In genomic region chr11:70707821-70708220, GRCh38 we compare ENCODE assay signal across 17 cellular contexts.
DNase-seq lines count a peak whose midpoint lies in the region; ATAC-seq and TF ChIP-seq lines count a peak whose summit lies in the region.
"Had no signal": no experiment of that assay in that cellular context is flagged by ENCODE, and none has a peak within 500 bp of the region (broad histone marks: within the 10 kb centered on the region; RNA-seq: fewer than 3 reads in every experiment).

No MANE protein-coding gene starts in this region.

- DNase-seq in Right ventricle myocardium inferior (ENCODE audit: missing footprints): peak; percentile 44
- DNase-seq in right cardiac atrium: no peak
- peak; percentile 66 for DNase-seq in posterior vena cava (ENCODE audit: low spot score)
- peak; percentile 48 for DNase-seq in upper lobe of right lung
- DNase-seq: AML-193; Caco-2; CD4-positive, alpha-beta T cell; GOT3; H7; HFFc6 had no signal

- no peak for ATAC-seq in Right ventricle myocardium inferior
- ATAC-seq in right cardiac atrium: no peak
- ATAC-seq in upper lobe of right lung: no peak
- no peak for ATAC-seq in HG03354 (IDR thresholded peaks at IDR 0.05; ENCODE audit: poor library complexity, severe bottlenecking, unreplicated experiment)
- no peak for ATAC-seq in GM18867 (IDR thresholded peaks at IDR 0.05; ENCODE audit: unreplicated experiment)
- no peak for ATAC-seq in GM21825 (IDR thresholded peaks at IDR 0.05; ENCODE audit: unreplicated experiment)
- ATAC-seq: A549, HCT116 had no signal

- H3K4me3 ChIP-seq in right cardiac atrium (ENCODE audit: low read length): no peak overlapping the region
- H3K4me3 ChIP-seq in upper lobe of right lung: no peak overlapping the region
- H3K4me3 ChIP-seq: A549 had no signal

- H3K4me1 ChIP-seq in right cardiac atrium (ENCODE audit: control insufficient read depth, insufficient read depth, low read length) (no peaks in the 10 kb centered on the region), upper lobe of right lung (no peaks in the 10 kb centered on the region)
- H3K4me1 ChIP-seq: A549 had no signal

- WGBS in right cardiac atrium: 88% methylated on average over 6 of the region's 6 CpGs

- intact Hi-C loops in Right ventricle myocardium inferior (cut with DNase I): no loop called here
- intact Hi-C loops in right cardiac atrium (cut with DNase I): no loop called here
- intact Hi-C loops in posterior vena cava (cut with DNase I): no loop called here
- intact Hi-C loops in upper lobe of right lung (cut with DNase I): no loop called here

- H3K27ac ChIP-seq in right cardiac atrium (ENCODE audit: low read length): no peak overlapping the region
- no peak overlapping the region for H3K27ac ChIP-seq in upper lobe of right lung
- H3K27ac ChIP-seq: 22Rv1, A549, C4-2B had no signal

- H3K27me3 ChIP-seq in right cardiac atrium (ENCODE audit: control insufficient read depth, insufficient read depth) (no peaks in the 10 kb centered on the region), upper lobe of right lung (no peaks in the 10 kb centered on the region)

- no peaks in the 10 kb centered on the region for H3K36me3 ChIP-seq in upper lobe of right lung

- no peaks in the 10 kb centered on the region for H3K9me3 ChIP-seq in right cardiac atrium (ENCODE audit: control insufficient read depth, low read length)
- H3K9me3 ChIP-seq in upper lobe of right lung: no peaks in the 10 kb centered on the region
- H3K9me3 ChIP-seq: Caco-2 had no signal

- TF ChIP-seq CTCF in upper lobe of right lung (IDR thresholded peaks at IDR 0.05): no peak

Comparison
In these comparisons a context has a peak if more than half of its experiments do, and no peak if none do; other contexts are left out.
1. DNase-seq: peak in Right ventricle myocardium inferior (single experiment), posterior vena cava (single experiment) and upper lobe of right lung (single experiment); none in right cardiac atrium (0 of 3).